8 cellular contexts compared by ENCODE assay signal in genomic region chr11:575996-576756, GRCh38. TPM values are rescaled to one million over a fixed set of nuclear protein-coding genes. Genes with fewer than 3 reads are reported as not detected.
DNase-seq lines count a peak whose midpoint lies in the region; ATAC-seq, FAIRE-seq and TF ChIP-seq lines count a peak whose summit lies in the region.

Gene PHRF1 (plus strand): TSS chr11:576470. CDS start chr11:581513, 5,043 bp downstream.

- peak within 1 kb of the TSS; percentile 90 for H2AFZ ChIP-seq in Loucy (ENCODE audit: low read length)

- intact Hi-C loops in activated T-helper 2 cell treated with anti-CD3 and anti-CD28 coated beads, Interferon-gamma antibody, Interleukin-2, Interleukin-4, amounts not matched to agents 10 μg/mL and 5 μg/mL and 100 μg/mL, durations not matched to agents 14 hours and 24 hours and 36 hours (cut with micrococcal nuclease), result loop anchor here (1.0 to 5.0 kb wide), 3 partner anchors 8 to 69 kb away; partner anchors contain the start of gene RNH1

- H3K9ac ChIP-seq in Loucy (ENCODE audit: low read depth, low read length, poor library complexity, severe bottlenecking), result peak within 1 kb of the TSS; percentile 97

- peak; percentile 92 for DNase-seq in EL
- DNase-seq in H54 (ENCODE audit: insufficient read length, low spot score), result peak; percentile 99
- DNase-seq in RWPE2 (ENCODE audit: low spot score), result peak; percentile 96
- peak; percentile 93 for DNase-seq in activated T-helper 2 cell treated with anti-CD3 and anti-CD28 coated beads, Interferon-gamma antibody, Interleukin-2, Interleukin-4, amounts not matched to agents 10 μg/mL and 5 μg/mL and 100 μg/mL, durations not matched to agents 14 hours and 24 hours and 36 hours (ENCODE audit: low spot score)
- peak; percentile 93 for DNase-seq in fibroblast of peridontal ligament (ENCODE audit: extremely low read depth)
- DNase-seq in natural killer cell treated with Interleukin-12 subunit alpha and Interleukin-12 subunit beta and Interleukin-15 and Interleukin-18, amount 100 ng/mL, for 72 hours (ENCODE audit: low spot score), result peak; percentile 97
- DNase-seq in stimulated activated naive CD4-positive, alpha-beta T cell treated with Interleukin-2 at 50 U/mL for 16 hours (lab: John Stamatoyannopoulos, UW), result peak; percentile 94

- H3K27me3 ChIP-seq in Loucy (ENCODE audit: insufficient read depth, low read length, poor library complexity, severe bottlenecking), result no peaks in the 10 kb centered on the region
- H3K27me3 ChIP-seq in RWPE2 (ENCODE audit: insufficient read depth, poor library complexity, severe bottlenecking), result no peaks in the 10 kb centered on the region

- H3K36me3 ChIP-seq in Loucy (ENCODE audit: insufficient read depth, low read length) (no peaks in the 10 kb centered on the region), RWPE2 (ENCODE audit: low read depth) (peaks cover 18% of the 10 kb centered on the region)

- no peaks in the 10 kb centered on the region for H3K9me3 Mint-ChIP-seq in activated T-helper 2 cell treated with anti-CD3 and anti-CD28 coated beads, Interferon-gamma antibody, Interleukin-2, Interleukin-4, amounts not matched to agents 10 μg/mL and 5 μg/mL and 100 μg/mL, durations not matched to agents 14 hours and 24 hours and 36 hours
- no peaks in the 10 kb centered on the region for H3K9me3 Mint-ChIP-seq in natural killer cell treated with Interleukin-12 subunit alpha and Interleukin-12 subunit beta and Interleukin-15 and Interleukin-18, amount 100 ng/mL, for 72 hours

- H3K4me1 ChIP-seq in Loucy (ENCODE audit: insufficient read depth, low read length, poor library complexity, severe bottlenecking) (peaks cover 35% of the 10 kb centered on the region), RWPE2 (ENCODE audit: insufficient read depth, poor library complexity, severe bottlenecking) (peaks cover 15% of the 10 kb centered on the region)

- FAIRE-seq in H54 (lab: Jason Lieb, UNC), result no peak

- peaks cover 47% of the 10 kb centered on the region for H3K79me2 ChIP-seq in Loucy (ENCODE audit: insufficient read depth, low read length)

- peak within 1 kb of the TSS; percentile 100 for H3K4me2 ChIP-seq in Loucy (ENCODE audit: low read depth, low read length, poor library complexity, severe bottlenecking)

- H3K4me3 ChIP-seq in Loucy (ENCODE audit: low read length, poor library complexity, severe bottlenecking), result peak within 1 kb of the TSS; percentile 93
- H3K4me3 ChIP-seq in RWPE2 (ENCODE audit: severe bottlenecking), result peak within 1 kb of the TSS; percentile 65

- no peaks in the 10 kb centered on the region for H3F3A ChIP-seq in Loucy (ENCODE audit: low read depth)

- H3K27ac ChIP-seq in RWPE2 (ENCODE audit: poor library complexity, severe bottlenecking), result peak within 1 kb of the TSS; percentile 77

- H3K27ac Mint-ChIP-seq in activated T-helper 2 cell treated with anti-CD3 and anti-CD28 coated beads, Interferon-gamma antibody, Interleukin-2, Interleukin-4, amounts not matched to agents 10 μg/mL and 5 μg/mL and 100 μg/mL, durations not matched to agents 14 hours and 24 hours and 36 hours, result peak within 1 kb of the TSS; percentile 99
- H3K27ac Mint-ChIP-seq in natural killer cell treated with Interleukin-12 subunit alpha and Interleukin-12 subunit beta and Interleukin-15 and Interleukin-18, amount 100 ng/mL, for 72 hours, result peak within 1 kb of the TSS; percentile 98

- TF ChIP-seq CTCF in Loucy (conservative IDR thresholded peaks at IDR 0.05; ENCODE audit: low read length), result no peak
- TF ChIP-seq CTCF in RWPE2 (IDR thresholded peaks at IDR 0.05; ENCODE audit: poor library complexity, severe bottlenecking), result no peak

- peak; percentile 85 for ATAC-seq in RWPE2 (ENCODE audit: low read depth)
- ATAC-seq in natural killer cell treated with Interleukin-12 subunit alpha and Interleukin-12 subunit beta and Interleukin-15 and Interleukin-18, amount 100 ng/mL, for 72 hours, result peak; percentile 93 to 95

- H3K36me3 Mint-ChIP-seq in activated T-helper 2 cell treated with anti-CD3 and anti-CD28 coated beads, Interferon-gamma antibody, Interleukin-2, Interleukin-4, amounts not matched to agents 10 μg/mL and 5 μg/mL and 100 μg/mL, durations not matched to agents 14 hours and 24 hours and 36 hours (ENCODE audit: low read depth), result peaks cover 9% of the 10 kb centered on the region
- no peaks in the 10 kb centered on the region for H3K36me3 Mint-ChIP-seq in natural killer cell treated with Interleukin-12 subunit alpha and Interleukin-12 subunit beta and Interleukin-15 and Interleukin-18, amount 100 ng/mL, for 72 hours

- peak; percentile 75 for TF ChIP-seq POLR2A in H54 (IDR thresholded peaks at IDR 0.05; ENCODE audit: low read depth, low read length)

- H4K20me1 ChIP-seq in Loucy (ENCODE audit: insufficient read depth, low read length, poor library complexity, severe bottlenecking), result peaks cover 43% of the 10 kb centered on the region

- H3K27me3 Mint-ChIP-seq in activated T-helper 2 cell treated with anti-CD3 and anti-CD28 coated beads, Interferon-gamma antibody, Interleukin-2, Interleukin-4, amounts not matched to agents 10 μg/mL and 5 μg/mL and 100 μg/mL, durations not matched to agents 14 hours and 24 hours and 36 hours (ENCODE audit: low read depth), result peaks cover 5% of the 10 kb centered on the region
- peaks cover 11% of the 10 kb centered on the region in 2 donors for H3K27me3 Mint-ChIP-seq in natural killer cell treated with Interleukin-12 subunit alpha and Interleukin-12 subunit beta and Interleukin-15 and Interleukin-18, amount 100 ng/mL, for 72 hours

- peak within 1 kb of the TSS; percentile 98 for H3K4me3 Mint-ChIP-seq in activated T-helper 2 cell treated with anti-CD3 and anti-CD28 coated beads, Interferon-gamma antibody, Interleukin-2, Interleukin-4, amounts not matched to agents 10 μg/mL and 5 μg/mL and 100 μg/mL, durations not matched to agents 14 hours and 24 hours and 36 hours (ENCODE audit: low read depth)
- peak within 1 kb of the TSS; percentile 93 for H3K4me3 Mint-ChIP-seq in natural killer cell treated with Interleukin-12 subunit alpha and Interleukin-12 subunit beta and Interleukin-15 and Interleukin-18, amount 100 ng/mL, for 72 hours

- no peaks in the 10 kb centered on the region for H3K9me3 ChIP-seq in Loucy (ENCODE audit: insufficient read depth, low read depth, low read length)
- H3K9me3 ChIP-seq in RWPE2 (ENCODE audit: severe bottlenecking), result no peaks in the 10 kb centered on the region

- H3K9me2 ChIP-seq in Loucy (replicated peaks; ENCODE audit: low read depth, low read length), result no peaks in the 10 kb centered on the region

- peaks cover 31% of the 10 kb centered on the region for H3K4me1 Mint-ChIP-seq in activated T-helper 2 cell treated with anti-CD3 and anti-CD28 coated beads, Interferon-gamma antibody, Interleukin-2, Interleukin-4, amounts not matched to agents 10 μg/mL and 5 μg/mL and 100 μg/mL, durations not matched to agents 14 hours and 24 hours and 36 hours (ENCODE audit: low read depth)
- H3K4me1 Mint-ChIP-seq in natural killer cell treated with Interleukin-12 subunit alpha and Interleukin-12 subunit beta and Interleukin-15 and Interleukin-18, amount 100 ng/mL, for 72 hours (ENCODE audit: low read depth in 2 of 2), result peaks cover 25 to 36% of the 10 kb centered on the region in 2 donors

RNA-seq across cellular contexts. Expression of gene PHRF1, which starts in this region (rescaled TPM):
- total RNA-seq in activated T-helper 2 cell treated with anti-CD3 and anti-CD28 coated beads, Interferon-gamma antibody, Interleukin-2, Interleukin-4, amounts not matched to agents 10 μg/mL and 5 μg/mL and 100 μg/mL, durations not matched to agents 14 hours and 24 hours and 36 hours, result 53.7 and 54.0 TPM in 2 replicates
- 10 to 100 TPM; 49.2 to 85.7 TPM for total RNA-seq in natural killer cell treated with Interleukin-12 subunit alpha and Interleukin-12 subunit beta and Interleukin-15 and Interleukin-18, amount 100 ng/mL, for 72 hours

Comparison
In these comparisons a context has a peak if more than half of its experiments do, and no peak if none do; other contexts are left out.
1. Peak in every context shown above with its lines: DNase-seq, ATAC-seq, H3K4me3 ChIP-seq and H3K27ac ChIP-seq.